In the genomic region with DNA sequence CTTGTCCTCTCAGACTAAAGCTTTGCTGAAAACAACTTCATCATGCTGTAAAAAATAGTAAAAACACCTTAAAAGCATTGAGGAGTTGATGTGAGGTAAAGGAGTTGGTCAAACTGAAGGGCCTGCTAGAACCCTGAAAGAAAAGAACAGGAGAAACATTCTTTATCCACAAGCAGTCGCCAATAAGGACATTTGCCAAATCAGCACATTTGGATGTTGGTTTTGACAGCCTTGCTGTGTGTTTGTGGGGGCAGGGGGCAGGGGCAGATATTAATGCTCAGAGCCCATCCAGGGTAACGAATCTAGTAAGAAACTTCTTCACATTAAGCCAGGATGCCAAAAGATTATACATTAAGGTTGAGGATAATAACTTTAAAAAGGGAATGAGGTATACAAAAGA, we compare ENCODE assay signal across 8 cellular contexts.
"Had no signal": no experiment of that assay in that cellular context is flagged by ENCODE, and none has a peak within 500 bp of the region (broad histone marks: within the 10 kb centered on the region; RNA-seq: fewer than 3 reads in every experiment).

No MANE protein-coding gene starts in this region.

- H3K27ac ChIP-seq: GM23248 had no signal

- H3K9ac ChIP-seq: GM23248 had no signal

- DNase-seq: GM23248, H9, HCEC 1CT, Kasumi-1, KG1 had no signal

- FAIRE-seq: H1, H54, HTR-8/SVneo had no signal

- H2AFZ ChIP-seq: GM23248 had no signal

- H3K4me3 ChIP-seq: GM23248 had no signal
